In the genomic region with DNA sequence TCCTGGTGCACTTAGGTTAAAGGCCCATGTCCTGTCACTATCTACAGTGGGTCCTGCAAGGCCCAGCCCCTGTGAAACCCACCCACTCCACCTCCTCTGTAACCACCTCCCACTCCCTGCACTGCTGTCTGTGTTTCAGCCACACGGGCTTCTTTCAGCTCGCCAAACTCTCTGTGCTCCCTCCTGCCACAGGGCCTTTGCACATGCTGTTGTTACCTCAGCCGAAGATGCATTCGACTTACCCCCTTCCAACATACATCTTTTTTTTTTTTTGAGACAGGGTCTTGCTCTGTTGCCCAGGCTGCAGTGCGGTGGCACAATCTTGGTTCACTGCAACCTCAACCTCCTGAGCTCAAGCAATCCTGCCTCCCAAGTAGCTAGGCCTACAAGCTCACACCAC, we compare ENCODE assay signal across 2 cellular contexts.
A peak's percentile ranks its signal among the peaks of the same experiment; 100 is the strongest.
TF ChIP-seq lines count a peak whose summit lies in the region.

No MANE protein-coding gene starts in this region.

TF ChIP-seq in HEK293, 187 proteins besides CTCF, POLR2A, EP300 and RAD21 (continued from another document):
- TF ChIP-seq ZNF623 (tag by site-specific recombination; IDR thresholded peaks at IDR 0.05) (peak; percentile 95), EGR2 (tag by site-specific recombination; IDR thresholded peaks at IDR 0.05; ENCODE audit: low read depth) (0 out of 2 replicates have a peak, but pooled peaks have one; percentile 20)

TF ChIP-seq in H1, 55 proteins besides CTCF, POLR2A, EP300 and RAD21:
- peak; percentile 77; the same call in 1 of the 2 replicates for TF ChIP-seq KDM1A (IDR thresholded peaks at IDR 0.05; ENCODE audit: borderline replicate concordance, low read length)
- no peak for TF ChIP-seq SUZ12 (IDR thresholded peaks at IDR 0.05; ENCODE audit: low read length)
